In genomic region chr15:36075333-36075732, GRCh38 we compare ENCODE assay signal across 17 cellular contexts.
DNase-seq lines count a peak whose midpoint lies in the region; ATAC-seq and TF ChIP-seq lines count a peak whose summit lies in the region.
"Had no signal": no experiment of that assay in that cellular context is flagged by ENCODE, and none has a peak within 500 bp of the region (broad histone marks: within the 10 kb centered on the region; RNA-seq: fewer than 3 reads in every experiment).

No MANE protein-coding gene starts in this region.

- no peaks in the 10 kb centered on the region for H3K9me3 Mint-ChIP-seq in HFFc6

- H3K4me1 Mint-ChIP-seq in HFFc6 (ENCODE audit: low read depth), result no peaks in the 10 kb centered on the region
- H3K4me1 Mint-ChIP-seq: T-cell had no signal

- DNase-seq in EH (ENCODE audit: low read depth), result peak; percentile 35
- DNase-seq in NCI-H446 treated with DMSO at 0.1 percent for 48 hours (lab: John Stamatoyannopoulos, UW), result peak; percentile 31
- peak; percentile 83 for DNase-seq in fibroblast of gingiva (ENCODE audit: low read depth)
- DNase-seq in HFFc6, result no peak
- DNase-seq in stimulated activated CD4-positive, alpha-beta T cell treated with anti-CD3 and anti-CD28 coated beads, Interleukin-4, amount 100 ng/mL, for 1 hour, result no peak
- DNase-seq in T-helper 9 cell, result no peak
- DNase-seq: Calu3; CD4-positive, CD25-positive, alpha-beta regulatory T cell; DND-41; GF-D8; H7; NCI-H1436; NCI-H226; NCI-H526 treated with DMSO at 0.1 percent for 48 hours; NK-92 treated with Interleukin-12 subunit alpha and Interleukin-12 subunit beta, amount 100 ng/mL, for 24 hours; T-cell had no signal

- H3K4me3 Mint-ChIP-seq in HFFc6, result no peak overlapping the region
- H3K4me3 Mint-ChIP-seq: T-cell had no signal

- H3K36me3 Mint-ChIP-seq in HFFc6 (ENCODE audit: low read depth), result no peaks in the 10 kb centered on the region
- H3K36me3 Mint-ChIP-seq: CD4-positive, CD25-positive, alpha-beta regulatory T cell; T-cell had no signal

- ATAC-seq in HG03095 (IDR thresholded peaks at IDR 0.05; ENCODE audit: unreplicated experiment), result no peak
- ATAC-seq: T-cell had no signal

- no peak for TF ChIP-seq CTCF in HFFc6 (IDR thresholded peaks at IDR 0.05)

- H3K27ac Mint-ChIP-seq in HFFc6, result no peak overlapping the region
- H3K27ac Mint-ChIP-seq: CD4-positive, CD25-positive, alpha-beta regulatory T cell; T-cell had no signal

- H3K27me3 Mint-ChIP-seq in HFFc6 (ENCODE audit: insufficient read depth), result no peaks in the 10 kb centered on the region
- H3K27me3 Mint-ChIP-seq: CD4-positive, CD25-positive, alpha-beta regulatory T cell; T-cell had no signal

Comparison
In these comparisons a context has a peak if more than half of its experiments do, and no peak if none do; other contexts are left out.
1. DNase-seq: peak in EH (single experiment), NCI-H446 treated with DMSO at 0.1 percent for 48 hours (single experiment) and fibroblast of gingiva (single experiment); none in HFFc6 (single experiment), stimulated activated CD4-positive, alpha-beta T cell treated with anti-CD3 and anti-CD28 coated beads, Interleukin-4, amount 100 ng/mL, for 1 hour (single experiment) and T-helper 9 cell (single experiment).